In the genomic region with DNA sequence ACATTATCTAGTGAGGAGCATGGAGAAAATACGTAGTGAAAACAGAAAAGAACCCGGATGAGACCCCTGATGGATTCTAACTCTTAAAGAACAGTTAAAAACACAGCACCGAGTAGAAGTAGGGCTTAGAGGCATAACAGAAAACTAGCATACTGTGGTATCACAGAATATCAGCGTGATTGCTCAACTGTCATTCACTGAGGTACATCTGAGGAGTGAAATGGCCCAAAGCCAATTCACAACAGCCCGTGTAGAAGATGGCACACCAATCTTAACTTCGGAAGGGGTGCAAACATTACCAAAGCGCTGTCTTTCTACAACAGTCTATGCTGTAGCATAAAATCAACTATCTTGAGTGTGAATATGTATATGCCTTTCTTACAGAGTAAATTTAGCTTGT, we compare ENCODE assay signal across 1 cellular context.
TF ChIP-seq lines count a peak whose summit lies in the region.

No MANE protein-coding gene starts in this region.

TF ChIP-seq in IMR-90, 13 proteins besides CTCF, POLR2A, EP300 and RAD21:
- no peak for TF ChIP-seq RCOR1 (IDR thresholded peaks at IDR 0.05; ENCODE audit: insufficient replicate concordance, low read length)
- 0 out of 2 replicates have a peak, but pooled peaks have one; percentile 42 for TF ChIP-seq CEBPB (IDR thresholded peaks at IDR 0.05; ENCODE audit: low read depth, low read length)
